In the genomic region with DNA sequence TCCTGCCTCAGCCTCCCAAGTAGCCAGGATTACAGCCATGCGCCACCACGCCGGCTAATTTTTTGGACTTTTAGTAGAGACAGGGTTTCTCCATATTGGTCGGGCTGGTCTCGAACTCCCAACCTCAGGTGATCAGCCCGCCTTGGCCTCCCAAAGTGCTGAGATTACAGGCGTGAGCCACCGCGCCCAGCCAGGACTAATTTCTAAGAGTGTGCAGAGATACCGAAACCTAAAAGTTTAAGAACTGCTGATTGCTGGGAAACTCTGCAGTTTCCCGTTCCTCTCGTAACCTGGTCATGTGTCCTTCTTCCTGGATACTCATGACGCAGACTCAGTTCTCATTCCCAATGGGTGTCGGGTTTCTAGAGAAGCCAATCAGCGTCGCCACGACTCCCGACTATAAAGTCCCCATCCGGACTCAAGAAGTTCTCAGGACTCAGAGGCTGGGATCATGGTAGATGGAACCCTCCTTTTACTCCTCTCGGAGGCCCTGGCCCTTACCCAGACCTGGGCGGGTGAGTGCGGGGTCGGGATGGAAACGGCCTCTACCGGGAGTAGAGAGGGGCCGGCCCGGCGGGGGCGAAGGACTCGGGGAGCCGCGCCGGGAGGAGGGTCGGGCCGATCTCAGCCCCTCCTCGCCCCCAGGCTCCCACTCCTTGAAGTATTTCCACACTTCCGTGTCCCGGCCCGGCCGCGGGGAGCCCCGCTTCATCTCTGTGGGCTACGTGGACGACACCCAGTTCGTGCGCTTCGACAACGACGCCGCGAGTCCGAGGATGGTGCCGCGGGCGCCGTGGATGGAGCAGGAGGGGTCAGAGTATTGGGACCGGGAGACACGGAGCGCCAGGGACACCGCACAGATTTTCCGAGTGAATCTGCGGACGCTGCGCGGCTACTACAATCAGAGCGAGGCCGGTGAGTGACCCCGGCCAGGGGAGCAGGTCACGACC, we compare ENCODE assay signal across 8 cellular contexts.
DNase-seq lines count a peak whose midpoint lies in the region; ATAC-seq and TF ChIP-seq lines count a peak whose summit lies in the region.

A gene (plus strand): TSS at position 429 of the 950 bp plus-strand sequence. CDS start 23 bp downstream, at position 452.

- DNase-seq in DMS79 treated with DMSO at 0.1 percent for 48 hours (lab: John Stamatoyannopoulos, UW) = peak; percentile 76
- DNase-seq in RWPE2 (ENCODE audit: low spot score) = peak; percentile 91
- DNase-seq in activated effector memory CD4-positive, alpha-beta T cell treated with anti-CD3 and anti-CD28 coated beads, Interleukin-2, amount 50 U/mL, for 16 hours = peak; percentile 94
- DNase-seq in fibroblast of the conjunctiva (ENCODE audit: low read depth) = peak; percentile 99
- peak; percentile 75 for DNase-seq in nephron progenitor cell
- peak; percentile 88 to 91 for DNase-seq in stimulated activated naive CD8-positive, alpha-beta T cell treated with anti-CD3 and anti-CD28 coated beads, Interleukin-15, amount 100 ng/mL, for 72 hours

- peak within 1 kb of the TSS; percentile 93 for H3K4me3 Mint-ChIP-seq in nephron progenitor cell
- peak within 1 kb of the TSS; percentile 99 for H3K4me3 Mint-ChIP-seq in stimulated activated naive CD8-positive, alpha-beta T cell treated with anti-CD3 and anti-CD28 coated beads, Interleukin-15, amount 100 ng/mL, for 72 hours

- peaks cover 21% of the 10 kb centered on the region for H3K36me3 Mint-ChIP-seq in nephron progenitor cell (ENCODE audit: low read depth)

- no peak for TF ChIP-seq CTCF in RWPE2 (IDR thresholded peaks at IDR 0.05; ENCODE audit: poor library complexity, severe bottlenecking)
- TF ChIP-seq CTCF in nephron progenitor cell (IDR thresholded peaks at IDR 0.05) = no peak

- H3K27ac ChIP-seq in KOPT-K1 (ENCODE audit: low read depth, low read length, poor library complexity, severe bottlenecking) = peak within 1 kb of the TSS; percentile 87
- H3K27ac ChIP-seq in RWPE2 (ENCODE audit: poor library complexity, severe bottlenecking) = peak within 1 kb of the TSS; percentile 67

- H3K27me3 ChIP-seq in RWPE2 (ENCODE audit: insufficient read depth, poor library complexity, severe bottlenecking) = no peaks in the 10 kb centered on the region

- H3K4me3 ChIP-seq in RWPE2 (ENCODE audit: severe bottlenecking) = peak within 1 kb of the TSS; percentile 62

- peaks cover 11% of the 10 kb centered on the region for H3K4me1 ChIP-seq in RWPE2 (ENCODE audit: insufficient read depth, poor library complexity, severe bottlenecking)

- no peaks in the 10 kb centered on the region for H3K9me3 Mint-ChIP-seq in nephron progenitor cell
- peaks cover 0 to 4% of the 10 kb centered on the region in 2 donors for H3K9me3 Mint-ChIP-seq in stimulated activated naive CD8-positive, alpha-beta T cell treated with anti-CD3 and anti-CD28 coated beads, Interleukin-15, amount 100 ng/mL, for 72 hours

- ATAC-seq in GM21737 (IDR thresholded peaks at IDR 0.05; ENCODE audit: unreplicated experiment) (peak; percentile 81), RWPE2 (ENCODE audit: low read depth) (peak; percentile 93)
- peak; percentile 79 for ATAC-seq in stimulated activated naive CD8-positive, alpha-beta T cell treated with anti-CD3 and anti-CD28 coated beads, Interleukin-15, amount 100 ng/mL, for 72 hours

- peaks cover 12% of the 10 kb centered on the region for H3K4me1 Mint-ChIP-seq in nephron progenitor cell
- H3K4me1 Mint-ChIP-seq in stimulated activated naive CD8-positive, alpha-beta T cell treated with anti-CD3 and anti-CD28 coated beads, Interleukin-15, amount 100 ng/mL, for 72 hours = peaks cover 73% of the 10 kb centered on the region

- H3K9me3 ChIP-seq in KOPT-K1 (ENCODE audit: insufficient read depth, low read length, poor library complexity, severe bottlenecking) (no peaks in the 10 kb centered on the region), RWPE2 (ENCODE audit: severe bottlenecking) (no peaks in the 10 kb centered on the region)

- H3K27me3 Mint-ChIP-seq in nephron progenitor cell (ENCODE audit: low read depth, poor library complexity) = no peaks in the 10 kb centered on the region
- H3K27me3 Mint-ChIP-seq in stimulated activated naive CD8-positive, alpha-beta T cell treated with anti-CD3 and anti-CD28 coated beads, Interleukin-15, amount 100 ng/mL, for 72 hours = no peaks in the 10 kb centered on the region

- H3K36me3 ChIP-seq in KOPT-K1 (ENCODE audit: insufficient read depth, low read length) = peaks cover 42% of the 10 kb centered on the region
- peaks cover 35% of the 10 kb centered on the region for H3K36me3 ChIP-seq in RWPE2 (ENCODE audit: low read depth)

- peak within 1 kb of the TSS; percentile 99 for H3K27ac Mint-ChIP-seq in nephron progenitor cell
- peak within 1 kb of the TSS; percentile 99 to 100 for H3K27ac Mint-ChIP-seq in stimulated activated naive CD8-positive, alpha-beta T cell treated with anti-CD3 and anti-CD28 coated beads, Interleukin-15, amount 100 ng/mL, for 72 hours

Comparison
In these comparisons a context has a peak if more than half of its experiments do, and no peak if none do; other contexts are left out.
1. Peak in every context shown above with its lines: DNase-seq, ATAC-seq, H3K4me3 ChIP-seq and H3K27ac ChIP-seq.